In genomic region chrX:48958635-48959094, GRCh38 we compare ENCODE assay signal across 8 cellular contexts. TPM values are rescaled to one million over a fixed set of nuclear protein-coding genes. Genes with fewer than 3 reads are reported as not detected.
DNase-seq lines count a peak whose midpoint lies in the region; ATAC-seq and TF ChIP-seq lines count a peak whose summit lies in the region.

No MANE protein-coding gene starts in this region.

- POLR2A ChIA-PET in A673 (lab: Charles Lee; ENCODE audit: low non-redundant PET) (interaction anchor here (0.6 kb wide), 1 partner anchor 12 kb away, joined by 3 read pairs; no protein-coding TSS in a partner anchor), T-cell (lab: Charles Lee) (interaction anchor here (0.6 to 3.3 kb wide), 11 partner anchors 12 to 1726 kb away, joined by 3 to 23 read pairs (median 5); partner anchors contain the start of genes GRIPAP1 (in 2 of the 2), PQBP1 (in 1 of the 2), TFE3 (in 1 of the 2) and TIMM17B (in 1 of the 2))

- no peak; the same call in 2 of the 3 replicates for ATAC-seq in GM23338
- no peak for ATAC-seq in T-cell (replicated peaks in 1 of 4)
- ATAC-seq in upper lobe of right lung, result no peak
- ATAC-seq in GM21786 (IDR thresholded peaks at IDR 0.05; ENCODE audit: unreplicated experiment), result no peak

- no peaks in the 10 kb centered on the region for H3F3A ChIP-seq in GM23338 (replicated peaks; ENCODE audit: low read depth)

- WGBS in mesodermal cell (ENCODE audit: insufficient coverage in 2 of 2), 2 experiments, result 3 to 4% methylated on average over 9 to 11 of the region's 21 CpGs

- H3K9me3 ChIP-seq in A673 (ENCODE audit: low read depth, low read length, poor library complexity, severe bottlenecking) (no peaks in the 10 kb centered on the region), mesodermal cell (ENCODE audit: control insufficient read depth, low read length) (no peaks in the 10 kb centered on the region), upper lobe of right lung (no peaks in the 10 kb centered on the region)
- no peaks in the 10 kb centered on the region for H3K9me3 ChIP-seq in effector memory CD4-positive, alpha-beta T cell (ENCODE audit: control insufficient read depth, low read length)

- peak overlapping the region; percentile 99 for H3K4me3 Mint-ChIP-seq in GM23338
- H3K4me3 Mint-ChIP-seq in T-cell, result peak overlapping the region; percentile 82 to 98 (median 97)

- peaks cover 15% of the 10 kb centered on the region for H3K36me3 Mint-ChIP-seq in GM23338 (ENCODE audit: low read depth)
- peaks cover 4% of the 10 kb centered on the region for H3K36me3 Mint-ChIP-seq in T-cell

- H3K27me3 ChIP-seq in A673 (replicated peaks; ENCODE audit: insufficient read depth, low read depth, low read length, poor library complexity) (no peaks in the 10 kb centered on the region), GM23338 (ENCODE audit: insufficient read depth) (no peaks in the 10 kb centered on the region), upper lobe of right lung (no peaks in the 10 kb centered on the region)
- no peaks in the 10 kb centered on the region for H3K27me3 ChIP-seq in effector memory CD4-positive, alpha-beta T cell (replicated peaks; ENCODE audit: control insufficient read depth, insufficient read depth, low read length, poor library complexity, severe bottlenecking)

- H3K9me3 Mint-ChIP-seq in GM23338 (no peaks in the 10 kb centered on the region), T-cell (no peaks in the 10 kb centered on the region)

- no peaks in the 10 kb centered on the region for H3K9me2 ChIP-seq in GM23338 (ENCODE audit: insufficient read depth)

- intact Hi-C loops in A673 (cut with micrococcal nuclease; ENCODE audit: unreplicated experiment) (no loop called here), upper lobe of right lung (cut with DNase I) (no loop called here)

- H3K27ac ChIP-seq in A673 (ENCODE audit: low read depth, low read length, poor library complexity, severe bottlenecking) (peak overlapping the region; percentile 96), GM23338 (ENCODE audit: low read depth) (peak overlapping the region; percentile 84), mesodermal cell (ENCODE audit: low read depth, low read length, severe bottlenecking) (peak overlapping the region; percentile 100), upper lobe of right lung (peak overlapping the region; percentile 95)
- H3K27ac ChIP-seq in effector memory CD4-positive, alpha-beta T cell (ENCODE audit: insufficient read depth, low read length, poor library complexity, severe bottlenecking), result peak overlapping the region; percentile 92

- H3K27ac Mint-ChIP-seq in GM23338, result peak overlapping the region; percentile 88
- H3K27ac Mint-ChIP-seq in T-cell, result peak overlapping the region; percentile 100

- peaks cover 34% of the 10 kb centered on the region for H3K79me2 ChIP-seq in GM23338 (replicated peaks; ENCODE audit: insufficient read depth)

- H3K4me3 ChIP-seq in A673 (ENCODE audit: low read depth, low read length, poor library complexity, severe bottlenecking) (peak overlapping the region; percentile 75), GM23338 (peak overlapping the region; percentile 78), mesodermal cell (ENCODE audit: extremely low read depth, insufficient read depth, low read length, poor library complexity, severe bottlenecking) (peak overlapping the region; percentile 52), upper lobe of right lung (peak overlapping the region; percentile 57)
- peak overlapping the region; percentile 62 for H3K4me3 ChIP-seq in effector memory CD4-positive, alpha-beta T cell (ENCODE audit: insufficient read depth, low read depth, low read length, poor library complexity, severe bottlenecking)

- BruUV-seq in A673 (replicated peaks; lab: Mats Ljungman, UMichigan), result TSS peak; percentile 75

- H3K36me3 ChIP-seq in A673 (ENCODE audit: insufficient read depth, low read length, poor library complexity, severe bottlenecking), result peaks cover 6% of the 10 kb centered on the region
- H3K36me3 ChIP-seq in GM23338 (ENCODE audit: insufficient read depth), result no peaks in the 10 kb centered on the region
- H3K36me3 ChIP-seq in effector memory CD4-positive, alpha-beta T cell (ENCODE audit: control insufficient read depth, insufficient read depth, low read length), result peaks cover 10% of the 10 kb centered on the region
- H3K36me3 ChIP-seq in mesodermal cell (ENCODE audit: control insufficient read depth, insufficient read depth, low read length), result peaks cover 18% of the 10 kb centered on the region
- no peaks in the 10 kb centered on the region for H3K36me3 ChIP-seq in upper lobe of right lung

- H3K27me3 Mint-ChIP-seq in GM23338 (ENCODE audit: insufficient read depth, low read depth, poor library complexity) (peaks cover 11% of the 10 kb centered on the region), T-cell (peaks cover 0 to 11% of the 10 kb centered on the region in 2 donors)

- H3K4me1 Mint-ChIP-seq in GM23338, result peaks cover 11% of the 10 kb centered on the region; the same call in 2 of the 3 replicates
- H3K4me1 Mint-ChIP-seq in T-cell, result peaks cover 31 to 45% (median 34%) of the 10 kb centered on the region in 3 donors

- H3K4me2 ChIP-seq in GM23338, result peak overlapping the region; percentile 77

- H3K4me1 ChIP-seq in A673 (ENCODE audit: insufficient read depth, low read length, poor library complexity, severe bottlenecking), result no peaks in the 10 kb centered on the region
- H3K4me1 ChIP-seq in GM23338 (ENCODE audit: insufficient read depth), result no peaks in the 10 kb centered on the region
- H3K4me1 ChIP-seq in effector memory CD4-positive, alpha-beta T cell (ENCODE audit: control insufficient read depth, insufficient read depth, low read length, poor library complexity, severe bottlenecking), result peaks cover 13% of the 10 kb centered on the region
- H3K4me1 ChIP-seq in mesodermal cell (ENCODE audit: control insufficient read depth, insufficient read depth, low read length, poor library complexity, severe bottlenecking), result peaks cover 5% of the 10 kb centered on the region
- H3K4me1 ChIP-seq in upper lobe of right lung, result peaks cover 14% of the 10 kb centered on the region

- no peak overlapping the region for H2AFZ ChIP-seq in GM23338

- TF ChIP-seq CTCF in A673 (conservative IDR thresholded peaks at IDR 0.05; ENCODE audit: low read depth, low read length) (no peak), GM23338 (conservative IDR thresholded peaks at IDR 0.05; ENCODE audit: low read depth in 2 of 2) (no peak), upper lobe of right lung (IDR thresholded peaks at IDR 0.05) (no peak)

- H4K20me1 ChIP-seq in GM23338 (replicated peaks; ENCODE audit: insufficient read depth), result no peaks in the 10 kb centered on the region; the same call in none of the 2 replicates

- peak; percentile 31 for DNase-seq in A673 (ENCODE audit: low spot score)
- DNase-seq in GM23338 (ENCODE audit: low spot score), result peak; percentile 10
- peak in 6 of 34 experiments; percentile 8 to 30 (median 26) for DNase-seq in T-cell
- peak in 1 of 3 donors; percentile 1 for DNase-seq in effector memory CD4-positive, alpha-beta T cell
- peak; percentile 64 for DNase-seq in upper lobe of right lung
- no peak for DNase-seq in NCI-H446 treated with DMSO at 0.1 percent for 48 hours (lab: John Stamatoyannopoulos, UW)

- CTCF ChIA-PET in A673 (lab: Charles Lee) (interaction anchor here (0.6 to 1.4 kb wide), 2 partner anchors 13 to 123 kb away, joined by 4 to 7 read pairs; partner anchors contain the start of genes KCND1 and PCSK1N), T-cell (lab: Charles Lee) (interaction anchor here in 1 of 2 donors (0.9 kb wide), 1 partner anchor 384 kb away, joined by 5 read pairs; the partner anchor contains the start of gene RBM3)

RNA-seq across cellular contexts. Expression of gene OTUD5, which starts 1.3 kb away (rescaled TPM):
- 58.0 and 67.5 TPM in 2 replicates for total RNA-seq in A673 (2021)
- total RNA-seq in GM23338 (2014; rRNA removed; shearing (Covaris generic)), result 45.4 and 56.5 TPM in 2 replicates
- 23.5 and 28.7 TPM in 2 replicates for polyA plus RNA-seq in GM23338 (2016; fragmentation: Nextera tagmentation; extraction: Ambion mirVana)
- total RNA-seq in T-cell, result 10 to 100 TPM; 87.2 to 92.5 (median 89.7) TPM
- polyA plus RNA-seq in mesodermal cell (2013, experiment 1 of 2), result 52.1 TPM
- 48.0 TPM for polyA plus RNA-seq in mesodermal cell (2013, experiment 2 of 2)
- total RNA-seq in upper lobe of right lung, result 42.6 TPM

RNA-seq across cellular contexts. Expression of gene KCND1, which starts 13.0 kb away (rescaled TPM):
- total RNA-seq in A673 (2021) (3.6 and 4.3 TPM in 2 replicates), T-cell (1 to 10 TPM in 4 of 5 donors, under 1 TPM in 1; 0.85 to 3.7 (median 2.6) TPM), upper lobe of right lung (1.2 TPM)
- 5.3 and 5.6 TPM in 2 replicates for total RNA-seq in GM23338 (2014; rRNA removed; shearing (Covaris generic))
- 2.7 and 3.2 TPM in 2 replicates for polyA plus RNA-seq in GM23338 (2016; fragmentation: Nextera tagmentation; extraction: Ambion mirVana)
- polyA plus RNA-seq in mesodermal cell (2013, experiment 1 of 2), result 5.7 TPM
- 4.8 TPM for polyA plus RNA-seq in mesodermal cell (2013, experiment 2 of 2)

RNA-seq across cellular contexts. Expression of gene PIM2, which starts 39.8 kb away (rescaled TPM):
- 14.9 and 19.9 TPM in 2 replicates for total RNA-seq in A673 (2021)
- total RNA-seq in GM23338 (2014; rRNA removed; shearing (Covaris generic)), result 336 and 359 TPM in 2 replicates
- polyA plus RNA-seq in GM23338 (2016; fragmentation: Nextera tagmentation; extraction: Ambion mirVana), result 232 and 237 TPM in 2 replicates
- total RNA-seq in T-cell, result 100 to 1,000 TPM; 152 to 325 (median 160) TPM
- polyA plus RNA-seq in mesodermal cell (2013, experiment 1 of 2), result 6.9 TPM
- polyA plus RNA-seq in mesodermal cell (2013, experiment 2 of 2), result 7.1 TPM
- total RNA-seq in upper lobe of right lung, result 14.4 TPM

RNA-seq across cellular contexts. Expression of gene GRIPAP1, which starts 43.4 kb away (rescaled TPM):
- total RNA-seq in A673 (2021) (64.0 and 65.6 TPM in 2 replicates), T-cell (100 to 1,000 TPM in 3 of 5 donors, 10 to 100 TPM in 2; 85.2 to 123 (median 104) TPM), upper lobe of right lung (52.8 TPM)
- 32.7 and 39.1 TPM in 2 replicates for total RNA-seq in GM23338 (2014; rRNA removed; shearing (Covaris generic))
- polyA plus RNA-seq in GM23338 (2016; fragmentation: Nextera tagmentation; extraction: Ambion mirVana), result 57.1 and 62.2 TPM in 2 replicates
- 29.5 TPM for polyA plus RNA-seq in mesodermal cell (2013, experiment 1 of 2)
- polyA plus RNA-seq in mesodermal cell (2013, experiment 2 of 2), result 27.6 TPM

RNA-seq across cellular contexts. Expression of gene SLC35A2, which starts 47.2 kb away (rescaled TPM):
- 21.7 and 30.4 TPM in 2 replicates for total RNA-seq in A673 (2021)
- total RNA-seq in GM23338 (2014; rRNA removed; shearing (Covaris generic)), result 16.4 and 17.7 TPM in 2 replicates
- polyA plus RNA-seq in GM23338 (2016; fragmentation: Nextera tagmentation; extraction: Ambion mirVana), result 13.0 and 20.6 TPM in 2 replicates
- total RNA-seq in T-cell, result 10 to 100 TPM; 14.2 to 35.1 (median 16.2) TPM
- 22.6 TPM for polyA plus RNA-seq in mesodermal cell (2013, experiment 1 of 2)
- 18.7 TPM for polyA plus RNA-seq in mesodermal cell (2013, experiment 2 of 2)
- total RNA-seq in upper lobe of right lung, result 22.6 TPM
